In the genomic region with DNA sequence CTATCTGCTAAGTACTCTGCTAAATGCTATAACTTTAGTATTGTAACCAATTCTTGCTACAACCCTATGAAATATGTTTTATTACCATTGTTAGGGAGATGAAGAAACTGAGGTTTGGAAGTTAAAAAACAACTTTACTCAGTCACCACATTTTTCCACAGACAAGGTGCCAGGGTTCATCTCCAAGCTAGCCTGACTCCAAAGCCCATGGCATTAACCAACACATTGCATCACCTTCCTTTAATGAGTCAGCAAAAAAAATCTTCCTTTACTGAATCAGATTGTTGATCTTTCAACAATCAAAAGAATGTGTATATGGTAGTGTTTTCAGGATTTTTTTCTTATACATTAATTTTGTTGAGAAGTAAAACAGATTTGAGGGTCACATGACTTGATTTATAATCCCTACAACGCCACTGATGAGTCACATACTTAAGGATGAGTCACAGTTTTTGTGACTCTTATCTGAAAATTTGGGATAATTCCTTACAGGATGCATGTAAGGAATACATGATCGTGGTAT, we compare ENCODE assay signal across 9 cellular contexts. TPM values are rescaled to one million over a fixed set of nuclear protein-coding genes. Genes with fewer than 3 reads are reported as not detected.
DNase-seq lines count a peak whose midpoint lies in the region; ATAC-seq and TF ChIP-seq lines count a peak whose summit lies in the region.
"Had no signal": no experiment of that assay in that cellular context is flagged by ENCODE, and none has a peak within 500 bp of the region (broad histone marks: within the 10 kb centered on the region; RNA-seq: fewer than 3 reads in every experiment).

No MANE protein-coding gene starts in this region.

- 0 out of 2 replicates have a peak, but pooled peaks cover 4% of the 10 kb centered on the region for H3K9me2 ChIP-seq in GM23248 (ENCODE audit: insufficient read depth)

- H3K36me3 ChIP-seq in GM23248 (ENCODE audit: low read depth), result no peaks in the 10 kb centered on the region
- no peaks in the 10 kb centered on the region for H3K36me3 ChIP-seq in SK-N-MC (ENCODE audit: insufficient read depth, low read length)

- 41 to 43% methylated on average over 2 of the region's 2 CpGs for WGBS in GM23248 (ENCODE audit: low coverage in 1 of 2, low lambda C conversion rate in 2 of 2, missing lambda C conversion rate in 2 of 2), 2 experiments

- H3K27ac ChIP-seq in GM23248 (peak overlapping the region; percentile 50), SK-N-MC (no peak overlapping the region), foreskin keratinocyte (peak overlapping the region; percentile 3)

- TF ChIP-seq CTCF in foreskin keratinocyte (conservative IDR thresholded peaks at IDR 0.05), result no peak

- in situ Hi-C loops in GM23248 (cut with MboI), result no loop called here

- H3K4me1 ChIP-seq in GM23248 (ENCODE audit: insufficient read depth) (peaks cover 18% of the 10 kb centered on the region), foreskin keratinocyte (no peaks in the 10 kb centered on the region)

- ATAC-seq in foreskin keratinocyte (peak; percentile 89), GM21528 (IDR thresholded peaks at IDR 0.05; ENCODE audit: low FRiP score, unreplicated experiment) (no peak), HG03135 (IDR thresholded peaks at IDR 0.05; ENCODE audit: unreplicated experiment) (no peak), GM18867 (IDR thresholded peaks at IDR 0.05; ENCODE audit: unreplicated experiment) (no peak)

- H3F3A ChIP-seq in GM23248 (ENCODE audit: insufficient read depth), result peaks cover 17% of the 10 kb centered on the region

- H3K27me3 ChIP-seq in GM23248 (replicated peaks; ENCODE audit: insufficient read depth) (no peaks in the 10 kb centered on the region), foreskin keratinocyte (no peaks in the 10 kb centered on the region)

- H3K9me3 ChIP-seq in GM23248 (ENCODE audit: low read depth), result no peaks in the 10 kb centered on the region
- no peaks in the 10 kb centered on the region for H3K9me3 ChIP-seq in SK-N-MC (ENCODE audit: low read depth, low read length)

- H3K4me3 ChIP-seq in GM23248 (0 out of 2 replicates have a peak overlapping the region, but pooled peaks have one; percentile 1), SK-N-MC (no peak overlapping the region)

- no peaks in the 10 kb centered on the region for H3K79me2 ChIP-seq in GM23248 (ENCODE audit: insufficient read depth)

- no peak overlapping the region for H3K9ac ChIP-seq in GM23248
- H3K9ac ChIP-seq in SK-N-MC (ENCODE audit: insufficient read length), result no peak overlapping the region

- DNase-seq in A172 (ENCODE audit: low spot score) (peak; percentile 80), GM23248 (peak; percentile 79), SK-N-MC (ENCODE audit: low read depth, low spot score) (peak; percentile 6), foreskin keratinocyte (peak; percentile 63 to 68), hypothalamus (lab: John Stamatoyannopoulos, UW) (no peak)
- DNase-seq: activated T-cell treated with anti-CD3 and anti-CD28 coated beads for 4 hours had no signal

- peak overlapping the region; percentile 24 for H3K4me2 ChIP-seq in GM23248 (ENCODE audit: unreplicated experiment)

- no peaks in the 10 kb centered on the region for H4K20me1 ChIP-seq in GM23248 (ENCODE audit: insufficient read depth)

- no peak overlapping the region for H2AFZ ChIP-seq in GM23248

RNA-seq across cellular contexts. Expression of a gene that starts 41.5 kb away (rescaled TPM):
- 5.7 and 6.3 TPM in 2 replicates for total RNA-seq in A172 (2014; rRNA removed; shearing (Covaris generic))
- 31.4 and 33.4 TPM in 2 replicates for total RNA-seq in GM23248 (2014; rRNA removed; shearing (Covaris generic))
- polyA plus RNA-seq in GM23248 (2016; fragmentation: Nextera tagmentation; extraction: Ambion mirVana), result 9.8 and 10.5 TPM in 2 replicates
- total RNA-seq in foreskin keratinocyte, result 39.0 and 39.8 TPM in 2 replicates
- 9.8 and 12.4 TPM in 2 replicates for polyA plus RNA-seq in foreskin keratinocyte

Comparison
In these comparisons a context has a peak if more than half of its experiments do, and no peak if none do; other contexts are left out.
1. DNase-seq: peak in A172 (single experiment), GM23248 (single experiment), SK-N-MC (single experiment) and foreskin keratinocyte (2 of 2); none in hypothalamus (0 of 51).